ENCODE assay signal across 12 cellular contexts in the genomic region with DNA sequence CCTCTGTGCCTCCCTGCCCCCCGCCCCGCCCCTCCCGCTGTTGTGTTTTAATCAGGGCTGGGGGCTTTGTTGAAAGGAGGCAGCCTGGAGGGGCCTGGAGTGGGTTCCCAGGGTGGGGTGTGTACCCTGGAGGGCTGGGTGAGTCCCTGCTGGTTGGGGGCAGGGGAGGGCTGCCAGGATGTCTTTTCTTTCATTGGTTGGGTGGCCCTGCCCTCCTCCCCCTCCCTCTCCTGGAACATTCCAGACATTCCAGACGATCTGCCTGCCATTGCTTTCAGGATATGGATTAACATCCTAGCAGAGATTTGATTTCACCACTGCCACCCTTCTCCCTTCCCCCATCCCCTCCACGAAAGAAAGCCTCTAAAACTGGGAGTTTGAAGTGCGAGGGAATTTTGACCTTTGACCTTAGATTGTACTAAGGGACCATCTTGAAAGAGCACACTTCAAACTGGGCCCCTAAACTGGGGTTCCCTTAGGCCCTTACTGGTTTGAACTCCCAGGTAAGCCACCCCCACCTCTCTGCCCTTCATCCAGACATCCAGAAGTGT. TPM values are rescaled to one million over a fixed set of nuclear protein-coding genes. Genes with fewer than 3 reads are reported as not detected.
DNase-seq lines count a peak whose midpoint lies in the region; FAIRE-seq and TF ChIP-seq lines count a peak whose summit lies in the region.
"Had no signal": no experiment of that assay in that cellular context is flagged by ENCODE, and none has a peak within 500 bp of the region (broad histone marks: within the 10 kb centered on the region; RNA-seq: fewer than 3 reads in every experiment).

No MANE protein-coding gene starts in this region.

- peaks cover 50% of the 10 kb centered on the region for H3K4me1 Mint-ChIP-seq in neural progenitor cell

- no peak for TF ChIP-seq CTCF in epithelial cell of esophagus (IDR thresholded peaks at IDR 0.05; ENCODE audit: insufficient read depth, low read depth, low read length, missing control alignments)
- no peak for TF ChIP-seq CTCF in neural progenitor cell (IDR thresholded peaks at IDR 0.05)
- no peak for TF ChIP-seq CTCF in MM.1S (IDR thresholded peaks at IDR 0.05; ENCODE audit: low read length)

- peak overlapping the region; percentile 66 for H3K4me2 ChIP-seq in neural progenitor cell
- H3K4me2 ChIP-seq in MM.1S (ENCODE audit: low read depth, low read length), result no peak overlapping the region

- H3K27me3 ChIP-seq in neural progenitor cell, result no peaks in the 10 kb centered on the region
- peaks cover 37% of the 10 kb centered on the region for H3K27me3 ChIP-seq in MM.1S (replicated peaks; ENCODE audit: insufficient read depth, low read length)

- H3K9me2 ChIP-seq in MM.1S (replicated peaks; ENCODE audit: insufficient read depth, low read length), result no peaks in the 10 kb centered on the region

- H3K79me2 ChIP-seq in neural progenitor cell (ENCODE audit: low read depth) (peaks cover 99% of the 10 kb centered on the region), MM.1S (ENCODE audit: low read length) (no peaks in the 10 kb centered on the region)

- H3K4me3 Mint-ChIP-seq in neural progenitor cell, result peak overlapping the region; percentile 28

- H3K27ac ChIP-seq in neural progenitor cell, result peak overlapping the region; percentile 93
- H3K27ac ChIP-seq in MM.1S (ENCODE audit: low read length), result no peak overlapping the region

- no peaks in the 10 kb centered on the region for H3K9me3 ChIP-seq in neural progenitor cell (ENCODE audit: low read depth)
- H3K9me3 ChIP-seq in MM.1S (replicated peaks; ENCODE audit: insufficient read depth, low read length), result no peaks in the 10 kb centered on the region

- no peaks in the 10 kb centered on the region for H3K9me3 Mint-ChIP-seq in neural progenitor cell

- peak overlapping the region; percentile 86 for H3K27ac Mint-ChIP-seq in neural progenitor cell

- H2AFZ ChIP-seq in neural progenitor cell (replicated peaks), result no peak overlapping the region
- H2AFZ ChIP-seq in MM.1S (ENCODE audit: low read length), result no peak overlapping the region

- DNase-seq in EH (ENCODE audit: low read depth), result peak; percentile 79
- DNase-seq in RCC 7860 (ENCODE audit: low spot score), result peak; percentile 52
- DNase-seq in epithelial cell of esophagus (ENCODE audit: low read depth), result peak; percentile 30
- peak; percentile 89 for DNase-seq in neural progenitor cell (ENCODE audit: low spot score)
- DNase-seq in MM.1S, result no peak
- DNase-seq in GOT3 (lab: John Stamatoyannopoulos, UW), result no peak
- DNase-seq in foreskin melanocyte, result no peak
- DNase-seq in effector CD8-positive, alpha-beta T cell (lab: John Stamatoyannopoulos, UW), result no peak
- DNase-seq: cerebellar nuclear complex, T-helper 1 cell had no signal

- H4K20me1 ChIP-seq in neural progenitor cell (ENCODE audit: low read depth) (peaks cover 95% of the 10 kb centered on the region), MM.1S (ENCODE audit: insufficient read depth, low read length) (no peaks in the 10 kb centered on the region)

- H3K36me3 Mint-ChIP-seq in neural progenitor cell, result peaks cover 14% of the 10 kb centered on the region

- no peak overlapping the region for H3K9ac ChIP-seq in neural progenitor cell
- no peak overlapping the region for H3K9ac ChIP-seq in MM.1S (ENCODE audit: low read length)

- peaks cover 61% of the 10 kb centered on the region for H3K4me1 ChIP-seq in neural progenitor cell
- H3K4me1 ChIP-seq in MM.1S (ENCODE audit: low read length), result no peaks in the 10 kb centered on the region

- peaks cover 9% of the 10 kb centered on the region for H3K27me3 Mint-ChIP-seq in neural progenitor cell (ENCODE audit: insufficient read depth, low read depth)

- H3F3A ChIP-seq in neural progenitor cell (ENCODE audit: low read depth) (peaks cover 88% of the 10 kb centered on the region), MM.1S (ENCODE audit: insufficient read depth, low read length) (no peaks in the 10 kb centered on the region)

- H3K36me3 ChIP-seq in neural progenitor cell, result no peaks in the 10 kb centered on the region
- no peaks in the 10 kb centered on the region for H3K36me3 ChIP-seq in MM.1S (replicated peaks; ENCODE audit: insufficient read depth, low read length)

- H3K4me3 ChIP-seq in epithelial cell of esophagus (ENCODE audit: low read length) (no peak overlapping the region), neural progenitor cell (peak overlapping the region; percentile 20), MM.1S (ENCODE audit: low read length) (no peak overlapping the region)

- FAIRE-seq in RCC 7860 (lab: Jason Lieb, UNC), result no peak
- FAIRE-seq: islet of Langerhans had no signal

RNA-seq across cellular contexts. Expression of gene IGF2BP1, which starts 25.3 kb away (rescaled TPM):
- total RNA-seq in neural progenitor cell (ENCODE audit: low replicate concordance), result 129 and 137 TPM in 2 replicates

RNA-seq across cellular contexts. Expression of gene GIP, which starts 54.1 kb away (rescaled TPM):
- not detected in 2 replicates for total RNA-seq in neural progenitor cell (ENCODE audit: low replicate concordance)
- total RNA-seq: activated CD8-positive, alpha-beta memory T cell treated with anti-CD3 and anti-CD28 coated beads for 36 hours had no signal

Comparison
In these comparisons a context has a peak if more than half of its experiments do, and no peak if none do; other contexts are left out.
1. DNase-seq: peak in EH (single experiment), RCC 7860 (single experiment), epithelial cell of esophagus (single experiment) and neural progenitor cell (single experiment); none in MM.1S (single experiment), GOT3 (single experiment), foreskin melanocyte (single experiment) and effector CD8-positive, alpha-beta T cell (single experiment).